ENCODE assay signal across 17 cellular contexts in the genomic region with DNA sequence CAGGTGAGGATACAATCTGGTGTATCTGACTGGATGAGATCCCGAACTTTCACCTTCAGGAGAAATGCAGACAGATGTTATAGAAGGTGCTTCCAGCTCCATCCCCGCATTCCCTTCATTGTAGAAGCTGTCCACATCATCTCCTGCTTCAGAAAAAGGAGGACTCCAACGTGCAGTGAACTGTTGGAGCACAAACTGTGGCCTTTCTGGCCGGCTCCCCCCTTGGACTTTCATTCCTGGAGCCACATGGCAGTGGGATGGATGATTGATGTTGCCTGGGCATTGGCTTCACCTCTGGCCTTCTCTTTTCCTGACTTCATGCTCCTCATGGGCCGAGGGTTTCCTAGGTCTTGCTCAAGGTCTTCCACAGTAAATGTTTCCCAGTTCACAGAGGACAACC. TPM values are rescaled to one million over a fixed set of nuclear protein-coding genes. Genes with fewer than 3 reads are reported as not detected.
DNase-seq lines count a peak whose midpoint lies in the region; ATAC-seq and TF ChIP-seq lines count a peak whose summit lies in the region.
"Had no signal": no experiment of that assay in that cellular context is flagged by ENCODE, and none has a peak within 500 bp of the region (broad histone marks: within the 10 kb centered on the region; RNA-seq: fewer than 3 reads in every experiment).

No MANE protein-coding gene starts in this region.

- H3K9me3 ChIP-seq in testis = no peaks in the 10 kb centered on the region
- H3K9me3 ChIP-seq: BE2C, Peyer's patch had no signal

- H3K36me3 ChIP-seq in H7 (replicated peaks; ENCODE audit: control insufficient read depth, insufficient read depth, low read length) (no peaks in the 10 kb centered on the region), testis (ENCODE audit: low read depth, missing control alignments) (no peaks in the 10 kb centered on the region)
- H3K36me3 ChIP-seq: BE2C, Peyer's patch, SJSA1 had no signal

- DNase-seq in activated effector memory CD4-positive, alpha-beta T cell treated with anti-CD3 and anti-CD28 coated beads, Interleukin-2, amount 50 U/mL, for 16 hours = peak; percentile 14
- DNase-seq in activated effector memory CD4-positive, alpha-beta T cell treated with Interleukin-2 at 50 U/mL for 16 hours = no peak
- DNase-seq in H7 (peak; percentile 9), iPS-NIHi11 (ENCODE audit: low spot score) (peak; percentile 5), SHP77 treated with DMSO at 0.1 percent for 48 hours (lab: John Stamatoyannopoulos, UW) (no peak), testis (no peak)
- DNase-seq: BE2C, Karpas-422, NCI-H1694, NCI-H2081 treated with DMSO at 0.1 percent for 48 hours, NCI-H2171 treated with DMSO at 0.1 percent for 48 hours, NCI-H524 treated with DMSO at 0.1 percent for 48 hours had no signal

- H3K4me3 ChIP-seq in H7 (ENCODE audit: insufficient read depth, low read depth, low read length) (no peak overlapping the region), testis (no peak overlapping the region)
- H3K4me3 ChIP-seq: A549, GM12878, Peyer's patch, SJSA1 had no signal

- no peak for ATAC-seq in GM19328 (IDR thresholded peaks at IDR 0.05; ENCODE audit: unreplicated experiment)
- ATAC-seq: A549, GM12878 had no signal

- H3K27me3 ChIP-seq in H7 (ENCODE audit: control insufficient read depth, insufficient read depth, low read length) = no peaks in the 10 kb centered on the region; the same call in 1 of the 2 replicates
- H3K27me3 ChIP-seq in testis = no peaks in the 10 kb centered on the region
- H3K27me3 ChIP-seq: BE2C, Peyer's patch, SJSA1 had no signal

- WGBS in testis, 2 donors = 62 to 64% methylated on average over 5 of the region's 5 CpGs

- no peak for TF ChIP-seq POLR2A in testis (IDR thresholded peaks at IDR 0.05)

- no peak overlapping the region for H3K27ac ChIP-seq in testis
- H3K27ac ChIP-seq: A549, Peyer's patch, SJSA1 had no signal

- intact Hi-C loops in testis (cut with DNase I; ENCODE audit: low total_unique reads) = no loop called here

- no peaks in the 10 kb centered on the region for H3K4me1 ChIP-seq in testis
- H3K4me1 ChIP-seq: A549, BE2C, Peyer's patch, SJSA1 had no signal

- TF ChIP-seq CTCF in testis (IDR thresholded peaks at IDR 0.05) = no peak

RNA-seq across cellular contexts. Expression of a gene that starts 29.6 kb away (rescaled TPM):
- 0.97 and 3.9 TPM in 2 replicates for total RNA-seq in H7 (2014; rRNA removed; shearing (Covaris generic))
- 10 to 100 TPM; 13.6 to 36.0 TPM for total RNA-seq in testis
- 10.6 TPM for polyA plus RNA-seq in testis (ENCODE audit: insufficient read depth, low read depth, low replicate concordance)

Comparison
In these comparisons a context has a peak if more than half of its experiments do, and no peak if none do; other contexts are left out.
1. DNase-seq: peak in activated effector memory CD4-positive, alpha-beta T cell treated with anti-CD3 and anti-CD28 coated beads, Interleukin-2, amount 50 U/mL, for 16 hours (single experiment), H7 (single experiment) and iPS-NIHi11 (single experiment); none in activated effector memory CD4-positive, alpha-beta T cell treated with Interleukin-2 at 50 U/mL for 16 hours (single experiment), SHP77 treated with DMSO at 0.1 percent for 48 hours (single experiment) and testis (single experiment).